14 cellular contexts compared by ENCODE assay signal in genomic region chr2:25980951-25981350, GRCh38. TPM values are rescaled to one million over a fixed set of nuclear protein-coding genes. Genes with fewer than 3 reads are reported as not detected.
DNase-seq lines count a peak whose midpoint lies in the region; ATAC-seq, FAIRE-seq and TF ChIP-seq lines count a peak whose summit lies in the region.
"Had no signal": no experiment of that assay in that cellular context is flagged by ENCODE, and none has a peak within 500 bp of the region (broad histone marks: within the 10 kb centered on the region; RNA-seq: fewer than 3 reads in every experiment).

No MANE protein-coding gene starts in this region.

- no peaks in the 10 kb centered on the region for H3K36me3 ChIP-seq in kidney (ENCODE audit: control insufficient read depth in 1 of 2, insufficient read depth in 2 of 2, low read length in 2 of 2)
- H3K36me3 ChIP-seq: BE2C had no signal

- no peak overlapping the region for H3K9ac ChIP-seq in kidney (ENCODE audit: low read length in 2 of 2)

- H3K27ac ChIP-seq in kidney (ENCODE audit: low read depth in 2 of 2, low read length in 2 of 2) (no peak overlapping the region), substantia nigra (ENCODE audit: low read depth, low read length, poor library complexity, severe bottlenecking) (peak overlapping the region; percentile 5)

- no peak overlapping the region for H3K27ac Mint-ChIP-seq in activated naive CD8-positive, alpha-beta T cell
- no peak overlapping the region for H3K27ac Mint-ChIP-seq in activated naive CD8-positive, alpha-beta T cell treated with anti-CD3 and anti-CD28 coated beads for 36 hours
- no peak overlapping the region for H3K27ac Mint-ChIP-seq in activated T-helper 1 cell treated with anti-CD3 and anti-CD28 coated beads, Interleukin-12 subunit alpha, Interleukin-12 subunit beta, Interleukin-2, Interleukin-4 antibody, amounts not matched to agents 30 ng/mL and 10 ng/mL and 1 ng/mL, durations not matched to agents 14 hours and 24 hours and 36 hours

- no peaks in the 10 kb centered on the region for H3K27me3 Mint-ChIP-seq in activated naive CD8-positive, alpha-beta T cell
- no peaks in the 10 kb centered on the region for H3K27me3 Mint-ChIP-seq in activated naive CD8-positive, alpha-beta T cell treated with anti-CD3 and anti-CD28 coated beads for 36 hours
- no peaks in the 10 kb centered on the region for H3K27me3 Mint-ChIP-seq in activated T-helper 1 cell treated with anti-CD3 and anti-CD28 coated beads, Interleukin-12 subunit alpha, Interleukin-12 subunit beta, Interleukin-2, Interleukin-4 antibody, amounts not matched to agents 30 ng/mL and 10 ng/mL and 1 ng/mL, durations not matched to agents 14 hours and 24 hours and 36 hours (ENCODE audit: insufficient read depth)

- no peak for ATAC-seq in HG03565 (IDR thresholded peaks at IDR 0.05; ENCODE audit: unreplicated experiment)
- no peak for ATAC-seq in GM21360 (IDR thresholded peaks at IDR 0.05; ENCODE audit: unreplicated experiment)
- ATAC-seq in GM18502 (IDR thresholded peaks at IDR 0.05; ENCODE audit: poor library complexity, unreplicated experiment) = no peak
- ATAC-seq: activated CD4-positive, CD25-positive, alpha-beta regulatory T cell treated with anti-CD3 and anti-CD28 coated beads, Interleukin-2, amount 50 U/mL, for 24 hours had no signal

- no peak for FAIRE-seq in kidney (lab: Jason Lieb, UNC)
- FAIRE-seq: endothelial cell of umbilical vein had no signal

- H3K4me3 ChIP-seq in kidney (ENCODE audit: low read length in 2 of 2) = no peak overlapping the region

- H3K4me1 ChIP-seq in kidney (ENCODE audit: control insufficient read depth in 1 of 2, insufficient read depth in 1 of 2, low read depth in 1 of 2, low read length in 2 of 2) = peaks cover 0 to 8% of the 10 kb centered on the region in 2 donors

- peak overlapping the region; percentile 85 for H3K4me3 Mint-ChIP-seq in activated naive CD8-positive, alpha-beta T cell
- no peak overlapping the region for H3K4me3 Mint-ChIP-seq in activated naive CD8-positive, alpha-beta T cell treated with anti-CD3 and anti-CD28 coated beads for 36 hours
- H3K4me3 Mint-ChIP-seq in activated T-helper 1 cell treated with anti-CD3 and anti-CD28 coated beads, Interleukin-12 subunit alpha, Interleukin-12 subunit beta, Interleukin-2, Interleukin-4 antibody, amounts not matched to agents 30 ng/mL and 10 ng/mL and 1 ng/mL, durations not matched to agents 14 hours and 24 hours and 36 hours = peak overlapping the region; percentile 89

- no peaks in the 10 kb centered on the region for H3K9me3 Mint-ChIP-seq in activated naive CD8-positive, alpha-beta T cell (ENCODE audit: low read depth)
- no peaks in the 10 kb centered on the region for H3K9me3 Mint-ChIP-seq in activated naive CD8-positive, alpha-beta T cell treated with anti-CD3 and anti-CD28 coated beads for 36 hours
- no peaks in the 10 kb centered on the region for H3K9me3 Mint-ChIP-seq in activated T-helper 1 cell treated with anti-CD3 and anti-CD28 coated beads, Interleukin-12 subunit alpha, Interleukin-12 subunit beta, Interleukin-2, Interleukin-4 antibody, amounts not matched to agents 30 ng/mL and 10 ng/mL and 1 ng/mL, durations not matched to agents 14 hours and 24 hours and 36 hours

- no peaks in the 10 kb centered on the region for H3K9me3 ChIP-seq in kidney (ENCODE audit: control insufficient read depth in 1 of 2, low read length in 2 of 2)
- H3K9me3 ChIP-seq: BE2C had no signal

- H3K36me3 Mint-ChIP-seq in activated naive CD8-positive, alpha-beta T cell = no peaks in the 10 kb centered on the region
- no peaks in the 10 kb centered on the region for H3K36me3 Mint-ChIP-seq in activated naive CD8-positive, alpha-beta T cell treated with anti-CD3 and anti-CD28 coated beads for 36 hours
- H3K36me3 Mint-ChIP-seq in activated T-helper 1 cell treated with anti-CD3 and anti-CD28 coated beads, Interleukin-12 subunit alpha, Interleukin-12 subunit beta, Interleukin-2, Interleukin-4 antibody, amounts not matched to agents 30 ng/mL and 10 ng/mL and 1 ng/mL, durations not matched to agents 14 hours and 24 hours and 36 hours (ENCODE audit: low read depth) = no peaks in the 10 kb centered on the region

- peaks cover 15% of the 10 kb centered on the region for H3K4me1 Mint-ChIP-seq in activated naive CD8-positive, alpha-beta T cell (ENCODE audit: low read depth)
- peaks cover 7% of the 10 kb centered on the region for H3K4me1 Mint-ChIP-seq in activated naive CD8-positive, alpha-beta T cell treated with anti-CD3 and anti-CD28 coated beads for 36 hours
- peaks cover 17% of the 10 kb centered on the region for H3K4me1 Mint-ChIP-seq in activated T-helper 1 cell treated with anti-CD3 and anti-CD28 coated beads, Interleukin-12 subunit alpha, Interleukin-12 subunit beta, Interleukin-2, Interleukin-4 antibody, amounts not matched to agents 30 ng/mL and 10 ng/mL and 1 ng/mL, durations not matched to agents 14 hours and 24 hours and 36 hours (ENCODE audit: low read depth)

- no peak for DNase-seq in activated naive CD8-positive, alpha-beta T cell treated with anti-CD3 and anti-CD28 coated beads for 36 hours
- no peak for DNase-seq in activated T-helper 1 cell treated with anti-CD3 and anti-CD28 coated beads, Interleukin-12 subunit alpha, Interleukin-12 subunit beta, Interleukin-2, Interleukin-4 antibody, amounts not matched to agents 30 ng/mL and 10 ng/mL and 1 ng/mL, durations not matched to agents 14 hours and 24 hours and 36 hours (ENCODE audit: low spot score)
- DNase-seq in kidney (peak; percentile 65), substantia nigra (lab: John Stamatoyannopoulos, UW) (no peak)
- DNase-seq: BE2C; H7; nucleus accumbens; stimulated activated CD4-positive, alpha-beta T cell treated with anti-CD3 and anti-CD28 coated beads, Interleukin-2, amount 100 ng/mL, for 24 hours had no signal

- no peak for TF ChIP-seq CTCF in kidney (IDR thresholded peaks at IDR 0.05; ENCODE audit: borderline replicate concordance, extremely low read depth, insufficient read depth)

- intact Hi-C loops in activated T-helper 1 cell treated with anti-CD3 and anti-CD28 coated beads, Interleukin-12 subunit alpha, Interleukin-12 subunit beta, Interleukin-2, Interleukin-4 antibody, amounts not matched to agents 30 ng/mL and 10 ng/mL and 1 ng/mL, durations not matched to agents 14 hours and 24 hours and 36 hours (cut with micrococcal nuclease) = no loop called here
- intact Hi-C loops in kidney (cut with DNase I) = no loop called here

RNA-seq across cellular contexts. Expression of gene KIF3C, which starts 1.3 kb away (rescaled TPM):
- 1 to 10 TPM; 3.7 to 4.1 TPM for total RNA-seq in activated naive CD8-positive, alpha-beta T cell treated with anti-CD3 and anti-CD28 coated beads for 36 hours
- total RNA-seq in activated T-helper 1 cell treated with anti-CD3 and anti-CD28 coated beads, Interleukin-12 subunit alpha, Interleukin-12 subunit beta, Interleukin-2, Interleukin-4 antibody, amounts not matched to agents 30 ng/mL and 10 ng/mL and 1 ng/mL, durations not matched to agents 14 hours and 24 hours and 36 hours = 5.3 and 6.2 TPM in 2 replicates
- total RNA-seq in kidney = 4.8 TPM
- polyA plus RNA-seq in kidney (ENCODE audit: insufficient read depth, low read depth, low replicate concordance) = 1.9 TPM

RNA-seq across cellular contexts. Expression of gene RAB10, which starts 52.9 kb away (rescaled TPM):
- total RNA-seq in activated naive CD8-positive, alpha-beta T cell treated with anti-CD3 and anti-CD28 coated beads for 36 hours = 100 to 1,000 TPM; 106 to 109 TPM
- 128 and 130 TPM in 2 replicates for total RNA-seq in activated T-helper 1 cell treated with anti-CD3 and anti-CD28 coated beads, Interleukin-12 subunit alpha, Interleukin-12 subunit beta, Interleukin-2, Interleukin-4 antibody, amounts not matched to agents 30 ng/mL and 10 ng/mL and 1 ng/mL, durations not matched to agents 14 hours and 24 hours and 36 hours
- total RNA-seq in kidney = 122 TPM
- 59.8 TPM for polyA plus RNA-seq in kidney (ENCODE audit: insufficient read depth, low read depth, low replicate concordance)
